Comparison of ENCODE assay signal across 11 cellular contexts in genomic region chr11:2988361-2988762, GRCh38. TPM values are rescaled to one million over a fixed set of nuclear protein-coding genes. Genes with fewer than 3 reads are reported as not detected.
DNase-seq lines count a peak whose midpoint lies in the region; TF ChIP-seq lines count a peak whose summit lies in the region.
"Had no signal": no experiment of that assay in that cellular context is flagged by ENCODE, and none has a peak within 500 bp of the region (broad histone marks: within the 10 kb centered on the region; RNA-seq: fewer than 3 reads in every experiment).

No MANE protein-coding gene starts in this region.

- H3K4me2 ChIP-seq in BLaER1 treated with 17β-estradiol and CSF1 and Interleukin-3, amounts not matched to agents 10 nM and 100 nM: peak overlapping the region; percentile 77 to 96 (median 88)
- H3K4me2 ChIP-seq in Loucy (ENCODE audit: low read depth, low read length, poor library complexity, severe bottlenecking): peak overlapping the region; percentile 81

- H3K9me3 ChIP-seq in BLaER1 treated with 17β-estradiol and CSF1 and Interleukin-3, amounts not matched to agents 10 nM and 100 nM (replicated peaks in 1 of 11): no peaks in the 10 kb centered on the region
- H3K9me3 ChIP-seq in Loucy (ENCODE audit: insufficient read depth, low read depth, low read length) (no peaks in the 10 kb centered on the region), mucosa of rectum (ENCODE audit: control insufficient read depth in 2 of 2, low read length in 2 of 2) (no peaks in the 10 kb centered on the region), tibial nerve (no peaks in the 10 kb centered on the region)

- peaks cover 85% of the 10 kb centered on the region for H3K79me2 ChIP-seq in Loucy (ENCODE audit: insufficient read depth, low read length)

- no peaks in the 10 kb centered on the region for H3K9me2 ChIP-seq in Loucy (replicated peaks; ENCODE audit: low read depth, low read length)

- peak overlapping the region; percentile 87 to 97 (median 94); a peak in 18 of 22 replicates for H3K9ac ChIP-seq in BLaER1 treated with 17β-estradiol and CSF1 and Interleukin-3, amounts not matched to agents 10 nM and 100 nM
- H3K9ac ChIP-seq in Loucy (ENCODE audit: low read depth, low read length, poor library complexity, severe bottlenecking) (peak overlapping the region; percentile 98), mucosa of rectum (ENCODE audit: low read depth in 1 of 2, low read length in 2 of 2) (peak overlapping the region in 1 of 2 donors; percentile 19)

- no peak for TF ChIP-seq EP300 in tibial nerve (IDR thresholded peaks at IDR 0.05)

- no peak for TF ChIP-seq POLR2A in tibial nerve (IDR thresholded peaks at IDR 0.05)

- in situ Hi-C loops in brain microvascular endothelial cell (cut with HindIII; ENCODE audit: low pct_ligation_motif_present, low sequenced_read_pairs): no loop called here

- H3K4me3 ChIP-seq in BLaER1 treated with 17β-estradiol and CSF1 and Interleukin-3, amounts not matched to agents 10 nM and 100 nM: peak overlapping the region in 9 of 10 experiments; percentile 78 to 89 (median 84); a peak in 13 of 20 replicates
- H3K4me3 ChIP-seq in Loucy (ENCODE audit: low read length, poor library complexity, severe bottlenecking) (peak overlapping the region; percentile 99), brain microvascular endothelial cell (ENCODE audit: low read depth, low read length) (no peak overlapping the region), mucosa of rectum (ENCODE audit: low read length in 2 of 2) (peak overlapping the region in 1 of 2 donors; percentile 67), tibial nerve (no peak overlapping the region)
- H3K4me3 ChIP-seq: lung had no signal

- peaks cover 29 to 44% (median 37%) of the 10 kb centered on the region in 10 experiments for H3K4me1 ChIP-seq in BLaER1 treated with 17β-estradiol and CSF1 and Interleukin-3, amounts not matched to agents 10 nM and 100 nM
- H3K4me1 ChIP-seq in Loucy (ENCODE audit: insufficient read depth, low read length, poor library complexity, severe bottlenecking) (peaks cover 34% of the 10 kb centered on the region), mucosa of rectum (ENCODE audit: control insufficient read depth in 2 of 2, insufficient read depth in 2 of 2, low read length in 2 of 2) (peaks cover 22 to 41% of the 10 kb centered on the region in 2 donors), tibial nerve (peaks cover 0 to 66% (median 37%) of the 10 kb centered on the region in 4 donors)

- H4K20me1 ChIP-seq in BLaER1 treated with 17β-estradiol and CSF1 and Interleukin-3, amounts not matched to agents 10 nM and 100 nM: peaks cover 72 to 87% (median 82%) of the 10 kb centered on the region in 11 experiments
- H4K20me1 ChIP-seq in Loucy (ENCODE audit: insufficient read depth, low read length, poor library complexity, severe bottlenecking): peaks cover 83% of the 10 kb centered on the region

- H3K27ac ChIP-seq in BLaER1 treated with 17β-estradiol and CSF1 and Interleukin-3, amounts not matched to agents 10 nM and 100 nM: peak overlapping the region in 9 of 11 experiments; percentile 8 to 96 (median 90); a peak in 14 of 22 replicates
- peak overlapping the region; percentile 38 for H3K27ac ChIP-seq in brain microvascular endothelial cell
- peak overlapping the region; percentile 25 to 55 for H3K27ac ChIP-seq in mucosa of rectum (ENCODE audit: low read depth in 2 of 2, low read length in 2 of 2)
- H3K27ac ChIP-seq in tibial nerve: peak overlapping the region in 2 of 4 donors; percentile 57 to 92

- H2AFZ ChIP-seq in Loucy (ENCODE audit: low read length): no peak overlapping the region

- TF ChIP-seq CTCF in Loucy (conservative IDR thresholded peaks at IDR 0.05; ENCODE audit: low read length): no peak
- TF ChIP-seq CTCF in brain microvascular endothelial cell (IDR thresholded peaks at IDR 0.05; ENCODE audit: low read depth, low read length, missing control alignments): no peak
- no peak for TF ChIP-seq CTCF in tibial nerve (IDR thresholded peaks at IDR 0.05)

- DNase-seq in brain microvascular endothelial cell (no peak), iPS-NIHi7 (ENCODE audit: extremely low spot score) (no peak), DMS79 treated with DMSO at 0.1 percent for 48 hours (lab: John Stamatoyannopoulos, UW) (no peak), tibial nerve (ENCODE audit: low spot score in 2 of 2) (no peak)
- DNase-seq in stimulated activated CD4-positive, alpha-beta T cell treated with anti-CD3 and anti-CD28 coated beads, Interleukin-4, amount 100 ng/mL, for 1 hour: no peak
- DNase-seq: DMS79, NCI-H2227 treated with DMSO at 0.1 percent for 48 hours had no signal

- H3K36me3 ChIP-seq in BLaER1 treated with 17β-estradiol and CSF1 and Interleukin-3, amounts not matched to agents 10 nM and 100 nM: peaks cover 12 to 56% (median 42%) of the 10 kb centered on the region in 11 experiments; a peak in 21 of 22 replicates
- peaks cover 8% of the 10 kb centered on the region; the same call in 1 of the 2 replicates for H3K36me3 ChIP-seq in Loucy (ENCODE audit: insufficient read depth, low read length)
- no peaks in the 10 kb centered on the region for H3K36me3 ChIP-seq in brain microvascular endothelial cell (replicated peaks)
- H3K36me3 ChIP-seq in mucosa of rectum (ENCODE audit: control insufficient read depth in 2 of 2, insufficient read depth in 2 of 2, low read length in 2 of 2): peaks cover 0 to 2% of the 10 kb centered on the region in 2 donors
- no peaks in the 10 kb centered on the region for H3K36me3 ChIP-seq in tibial nerve

- no peaks in the 10 kb centered on the region for H3K27me3 ChIP-seq in BLaER1 treated with 17β-estradiol and CSF1 and Interleukin-3, amounts not matched to agents 10 nM and 100 nM
- H3K27me3 ChIP-seq in Loucy (ENCODE audit: insufficient read depth, low read length, poor library complexity, severe bottlenecking): no peaks in the 10 kb centered on the region
- H3K27me3 ChIP-seq in brain microvascular endothelial cell (replicated peaks): no peaks in the 10 kb centered on the region
- H3K27me3 ChIP-seq in mucosa of rectum (ENCODE audit: control insufficient read depth in 2 of 2, insufficient read depth in 2 of 2, low read length in 2 of 2): no peaks in the 10 kb centered on the region
- H3K27me3 ChIP-seq in tibial nerve: no peaks in the 10 kb centered on the region

- H3F3A ChIP-seq in Loucy (ENCODE audit: low read depth): peaks cover 4% of the 10 kb centered on the region; the same call in 1 of the 2 replicates

- WGBS in tibial nerve, 2 donors: 32 to 39% methylated on average over 5 of the region's 5 CpGs

RNA-seq across cellular contexts. Expression of gene NAP1L4, which starts 3.8 kb away (rescaled TPM):
- total RNA-seq in tibial nerve: 100 to 1,000 TPM in 2 of 4 donors, 10 to 100 TPM in 2; 94.3 to 129 (median 111) TPM

RNA-seq across cellular contexts. Expression of gene PHLDA2, which starts 59.1 kb away (rescaled TPM):
- 1 to 10 TPM; 3.3 to 6.1 (median 5.1) TPM for total RNA-seq in tibial nerve

Comparison
In these comparisons a context has a peak if more than half of its experiments do, and no peak if none do; other contexts are left out.
1. H3K4me3 ChIP-seq: peak in BLaER1 treated with 17β-estradiol and CSF1 and Interleukin-3, amounts not matched to agents 10 nM and 100 nM (9 of 10) and Loucy (single experiment); none in brain microvascular endothelial cell (single experiment) and tibial nerve (0 of 4).